ENCODE assay signal across 20 cellular contexts in the genomic region with DNA sequence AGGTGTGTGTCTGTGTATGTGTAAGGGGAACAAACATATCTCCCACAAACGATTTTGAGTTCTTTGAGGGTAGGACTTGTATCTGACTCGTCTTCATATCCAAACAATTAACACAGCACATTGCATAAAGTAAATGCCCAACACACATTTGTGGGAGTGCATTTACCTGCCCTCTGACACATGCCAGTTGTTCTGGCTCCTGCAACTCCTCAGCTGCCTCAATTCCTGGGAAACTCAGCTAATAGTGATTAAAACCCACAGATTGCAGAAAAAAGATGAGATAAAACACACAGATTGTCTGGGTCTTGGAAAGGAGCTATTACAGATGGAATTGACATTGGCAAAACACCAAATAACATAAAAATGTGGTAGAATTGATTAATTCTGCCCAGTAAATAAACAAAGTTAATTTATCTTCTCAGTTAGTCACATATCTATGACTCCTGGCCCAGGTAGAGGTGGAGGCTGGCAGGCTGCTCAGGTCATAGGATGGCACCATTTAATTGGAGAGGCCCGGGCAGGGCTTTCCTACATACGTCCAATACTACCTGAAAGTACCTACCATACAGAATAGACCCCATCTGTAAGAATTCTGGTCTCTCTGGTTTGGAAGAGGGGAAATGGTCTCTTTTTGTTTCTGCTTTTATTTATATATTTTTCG.
DNase-seq lines count a peak whose midpoint lies in the region; ATAC-seq and TF ChIP-seq lines count a peak whose summit lies in the region.
"Had no signal": no experiment of that assay in that cellular context is flagged by ENCODE, and none has a peak within 500 bp of the region (broad histone marks: within the 10 kb centered on the region; RNA-seq: fewer than 3 reads in every experiment).

No MANE protein-coding gene starts in this region.

- peak overlapping the region in 1 of 2 donors; percentile 64 for H3K27ac Mint-ChIP-seq in natural killer cell treated with Interleukin-12 subunit alpha and Interleukin-12 subunit beta and Interleukin-15 and Interleukin-18, amount 100 ng/mL, for 72 hours
- H3K27ac Mint-ChIP-seq in natural killer cell: no peak overlapping the region
- H3K27ac Mint-ChIP-seq in dendritic cell treated with granulocyte-macrophage colony-stimulating factor and Interleukin-4, amounts not matched to agents 40 ng/mL and 50 ng/mL, for 4 days: peak overlapping the region; percentile 76
- H3K27ac Mint-ChIP-seq: CD8-positive, alpha-beta T cell; GM23338 had no signal

- H3K9me3 ChIP-seq in OCI-LY7 (ENCODE audit: low read length) (no peaks in the 10 kb centered on the region), WERI-Rb-1 (ENCODE audit: severe bottlenecking) (no peaks in the 10 kb centered on the region)

- H3K36me3 ChIP-seq in OCI-LY7 (ENCODE audit: insufficient read depth, low read length) (no peaks in the 10 kb centered on the region), WERI-Rb-1 (no peaks in the 10 kb centered on the region)

- no peaks in the 10 kb centered on the region for H3K9me2 ChIP-seq in OCI-LY7 (ENCODE audit: insufficient read depth, low read length)

- no peaks in the 10 kb centered on the region for H3K36me3 Mint-ChIP-seq in natural killer cell treated with Interleukin-12 subunit alpha and Interleukin-12 subunit beta and Interleukin-15 and Interleukin-18, amount 100 ng/mL, for 72 hours
- no peaks in the 10 kb centered on the region for H3K36me3 Mint-ChIP-seq in natural killer cell
- no peaks in the 10 kb centered on the region for H3K36me3 Mint-ChIP-seq in dendritic cell treated with granulocyte-macrophage colony-stimulating factor and Interleukin-4, amounts not matched to agents 40 ng/mL and 50 ng/mL, for 4 days (ENCODE audit: low read depth)
- H3K36me3 Mint-ChIP-seq: CD8-positive, alpha-beta T cell had no signal

- no peaks in the 10 kb centered on the region for H3K27me3 ChIP-seq in WERI-Rb-1 (ENCODE audit: insufficient read depth, low read depth, severe bottlenecking)

- no peaks in the 10 kb centered on the region for H3K4me1 ChIP-seq in OCI-LY7 (ENCODE audit: insufficient read depth, low read length, poor library complexity, severe bottlenecking)

- no peaks in the 10 kb centered on the region for H4K20me1 ChIP-seq in OCI-LY7 (ENCODE audit: insufficient read depth, low read length)

- peaks cover 7 to 9% of the 10 kb centered on the region in 2 donors for H3K4me1 Mint-ChIP-seq in natural killer cell treated with Interleukin-12 subunit alpha and Interleukin-12 subunit beta and Interleukin-15 and Interleukin-18, amount 100 ng/mL, for 72 hours (ENCODE audit: low read depth in 2 of 2)
- H3K4me1 Mint-ChIP-seq in natural killer cell: peaks cover 7 to 13% of the 10 kb centered on the region in 2 donors
- H3K4me1 Mint-ChIP-seq in dendritic cell treated with granulocyte-macrophage colony-stimulating factor and Interleukin-4, amounts not matched to agents 40 ng/mL and 50 ng/mL, for 4 days (ENCODE audit: low read depth): peaks cover 67% of the 10 kb centered on the region

- no peak overlapping the region for H3K4me2 ChIP-seq in OCI-LY7 (ENCODE audit: low read length)
- H3K4me2 ChIP-seq: GM23338 had no signal

- BruUV-seq in OCI-LY7 (replicated peaks; lab: Mats Ljungman, UMichigan): no TSS peak

- POLR2A ChIA-PET in OCI-LY7 (lab: Charles Lee): interaction anchor here (1.0 to 1.2 kb wide), 3 partner anchors 20 to 46 kb away, joined by 3 to 4 read pairs (median 3); no protein-coding TSS in a partner anchor

- DNase-seq in natural killer cell treated with Interleukin-12 subunit alpha and Interleukin-12 subunit beta and Interleukin-15 and Interleukin-18, amount 100 ng/mL, for 72 hours (ENCODE audit: low spot score): no peak
- no peak for DNase-seq in natural killer cell
- DNase-seq in NCI-H69 (lab: John Stamatoyannopoulos, UW): peak; percentile 64
- DNase-seq in Right ventricle myocardium inferior (ENCODE audit: missing footprints): no peak
- no peak for DNase-seq in OCI-LY7 (ENCODE audit: low spot score)
- no peak for DNase-seq in WERI-Rb-1
- DNase-seq: CD8-positive, alpha-beta T cell; DMS79 treated with DMSO at 0.1 percent for 48 hours; NCI-H1048; NCI-H2107; NCI-H2227 treated with DMSO at 0.1 percent for 48 hours; NCI-H526; NK-92 treated with Interleukin-12 subunit alpha and Interleukin-12 subunit beta, amount 100 ng/mL, for 24 hours; SW 1271 had no signal

- intact Hi-C loops in natural killer cell (cut with micrococcal nuclease): no loop called here
- intact Hi-C loops in dendritic cell treated with granulocyte-macrophage colony-stimulating factor and Interleukin-4, amounts not matched to agents 40 ng/mL and 50 ng/mL, for 4 days (cut with micrococcal nuclease): no loop called here
- intact Hi-C loops in Right ventricle myocardium inferior (cut with DNase I): no loop called here
- intact Hi-C loops in OCI-LY7 (cut with micrococcal nuclease; ENCODE audit: unreplicated experiment): no loop called here

- no peak overlapping the region for H3K27ac ChIP-seq in OCI-LY7 (ENCODE audit: low read depth, low read length, poor library complexity, severe bottlenecking)
- H3K27ac ChIP-seq in WERI-Rb-1: no peak overlapping the region
- H3K27ac ChIP-seq: RWPE1 had no signal

- ATAC-seq in natural killer cell treated with Interleukin-12 subunit alpha and Interleukin-12 subunit beta and Interleukin-15 and Interleukin-18, amount 100 ng/mL, for 72 hours: no peak
- no peak for ATAC-seq in natural killer cell
- ATAC-seq in Right ventricle myocardium inferior: no peak
- ATAC-seq in HG02759 (IDR thresholded peaks at IDR 0.05; ENCODE audit: unreplicated experiment): no peak
- ATAC-seq: CD8-positive, alpha-beta T cell; GM12878; GM23338; HCT116 had no signal

- H3K4me3 ChIP-seq in OCI-LY7 (ENCODE audit: low read depth, low read length, poor library complexity, severe bottlenecking) (no peak overlapping the region), WERI-Rb-1 (ENCODE audit: low read depth, low read length) (no peak overlapping the region)
- H3K4me3 ChIP-seq: GM12878, GM23338 had no signal

- TF ChIP-seq CTCF in natural killer cell (IDR thresholded peaks at IDR 0.05) (no peak), OCI-LY7 (conservative IDR thresholded peaks at IDR 0.05; ENCODE audit: low read length) (no peak), WERI-Rb-1 (IDR thresholded peaks at IDR 0.05; ENCODE audit: low read depth, low read length) (no peak)

- no peak overlapping the region for H2AFZ ChIP-seq in OCI-LY7 (ENCODE audit: low read length)
- H2AFZ ChIP-seq: GM23338 had no signal

- H3K9me3 Mint-ChIP-seq in natural killer cell treated with Interleukin-12 subunit alpha and Interleukin-12 subunit beta and Interleukin-15 and Interleukin-18, amount 100 ng/mL, for 72 hours: no peaks in the 10 kb centered on the region
- H3K9me3 Mint-ChIP-seq in natural killer cell: no peaks in the 10 kb centered on the region
- H3K9me3 Mint-ChIP-seq in dendritic cell treated with granulocyte-macrophage colony-stimulating factor and Interleukin-4, amounts not matched to agents 40 ng/mL and 50 ng/mL, for 4 days: peaks cover 9% of the 10 kb centered on the region
- H3K9me3 Mint-ChIP-seq: CD8-positive, alpha-beta T cell had no signal

- H3K4me3 Mint-ChIP-seq in natural killer cell treated with Interleukin-12 subunit alpha and Interleukin-12 subunit beta and Interleukin-15 and Interleukin-18, amount 100 ng/mL, for 72 hours: peak overlapping the region; percentile 8
- no peak overlapping the region for H3K4me3 Mint-ChIP-seq in natural killer cell
- no peak overlapping the region for H3K4me3 Mint-ChIP-seq in dendritic cell treated with granulocyte-macrophage colony-stimulating factor and Interleukin-4, amounts not matched to agents 40 ng/mL and 50 ng/mL, for 4 days
- H3K4me3 Mint-ChIP-seq: CD8-positive, alpha-beta T cell; GM23338 had no signal

- H3K79me2 ChIP-seq in OCI-LY7 (ENCODE audit: insufficient read depth, low read depth, low read length): no peaks in the 10 kb centered on the region

- CTCF ChIA-PET in OCI-LY7 (lab: Charles Lee; ENCODE audit: unreplicated experiment): no interaction called here

- H3K27me3 Mint-ChIP-seq in natural killer cell treated with Interleukin-12 subunit alpha and Interleukin-12 subunit beta and Interleukin-15 and Interleukin-18, amount 100 ng/mL, for 72 hours: peaks cover 0 to 10% of the 10 kb centered on the region in 2 donors
- H3K27me3 Mint-ChIP-seq in natural killer cell (ENCODE audit: low read depth in 2 of 2): peaks cover 12 to 31% of the 10 kb centered on the region in 2 donors
- H3K27me3 Mint-ChIP-seq in dendritic cell treated with granulocyte-macrophage colony-stimulating factor and Interleukin-4, amounts not matched to agents 40 ng/mL and 50 ng/mL, for 4 days: peaks cover 2% of the 10 kb centered on the region
